Comparison of ENCODE assay signal across 1 cellular context in the genomic region with DNA sequence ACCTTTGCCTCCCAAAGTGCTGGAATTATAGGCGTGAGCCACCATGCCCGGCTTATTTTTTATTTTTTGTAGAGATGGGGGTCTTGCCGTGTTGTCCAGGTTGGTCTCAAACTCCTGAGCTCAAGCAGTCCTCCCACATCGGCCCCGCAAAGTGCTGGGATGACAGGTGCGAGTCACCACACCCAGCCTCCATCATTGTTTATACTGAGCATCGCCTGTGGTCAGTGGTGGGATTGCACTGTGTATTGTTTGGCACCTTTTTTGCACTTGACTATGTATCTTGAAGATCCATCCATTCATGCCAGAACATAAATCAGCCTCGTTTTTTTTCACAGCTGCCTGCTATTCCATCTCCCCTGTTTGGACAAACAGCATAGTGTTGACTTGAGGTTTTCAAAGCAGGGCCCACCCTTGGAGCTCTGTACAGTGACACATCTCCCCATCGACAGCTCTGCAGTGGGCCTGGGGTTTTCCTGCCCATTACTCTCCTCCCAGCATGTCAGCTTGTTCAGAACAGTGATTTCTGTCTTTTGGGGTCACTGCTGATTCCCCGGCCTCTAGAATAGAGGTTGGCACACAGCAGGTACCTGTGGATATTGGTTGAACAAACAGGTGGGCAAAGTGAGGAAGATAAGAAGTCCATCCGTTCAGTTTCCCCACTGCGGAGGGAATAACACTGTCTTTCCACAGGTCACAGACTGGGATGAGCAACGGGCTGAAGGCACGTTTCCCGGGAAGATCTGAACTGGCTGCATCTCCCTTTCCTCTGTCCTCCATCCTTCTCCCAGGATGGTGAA.
TF ChIP-seq lines count a peak whose summit lies in the region.

No MANE protein-coding gene starts in this region.

TF ChIP-seq in WTC11, 78 proteins besides CTCF, POLR2A, EP300 and RAD21:
- TF ChIP-seq ZNF396 (CRISPR knock-in tag; IDR thresholded peaks at IDR 0.05; ENCODE audit: borderline replicate concordance), result no peak
- TF ChIP-seq GABPB1 (CRISPR knock-in tag; IDR thresholded peaks at IDR 0.05), result no peak
- TF ChIP-seq, protein P1, sequence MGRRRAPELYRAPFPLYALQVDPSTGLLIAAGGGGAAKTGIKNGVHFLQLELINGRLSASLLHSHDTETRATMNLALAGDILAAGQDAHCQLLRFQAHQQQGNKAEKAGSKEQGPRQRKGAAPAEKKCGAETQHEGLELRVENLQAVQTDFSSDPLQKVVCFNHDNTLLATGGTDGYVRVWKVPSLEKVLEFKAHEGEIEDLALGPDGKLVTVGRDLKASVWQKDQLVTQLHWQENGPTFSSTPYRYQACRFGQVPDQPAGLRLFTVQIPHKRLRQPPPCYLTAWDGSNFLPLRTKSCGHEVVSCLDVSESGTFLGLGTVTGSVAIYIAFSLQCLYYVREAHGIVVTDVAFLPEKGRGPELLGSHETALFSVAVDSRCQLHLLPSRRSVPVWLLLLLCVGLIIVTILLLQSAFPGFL (CRISPR knock-in tag; IDR thresholded peaks at IDR 0.05; ENCODE audit: borderline replicate concordance), result no peak
TF ChIP-seq in WTC11: peak in this region for 0.
